ENCODE assay signal across 8 cellular contexts in genomic region chrX:149830192-149830873, GRCh38. TPM values are rescaled to one million over a fixed set of nuclear protein-coding genes. Genes with fewer than 3 reads are reported as not detected.
DNase-seq lines count a peak whose midpoint lies in the region; ATAC-seq and TF ChIP-seq lines count a peak whose summit lies in the region.

No MANE protein-coding gene starts in this region.

- no peaks in the 10 kb centered on the region for H4K20me1 ChIP-seq in mammary epithelial cell (ENCODE audit: insufficient read depth, low read length)

- H3K36me3 ChIP-seq in mammary epithelial cell (ENCODE audit: insufficient read depth, low read length) (no peaks in the 10 kb centered on the region), muscle layer of colon (ENCODE audit: insufficient read depth, low read length) (no peaks in the 10 kb centered on the region), WERI-Rb-1 (no peaks in the 10 kb centered on the region)

- H3K9ac ChIP-seq in mammary epithelial cell (ENCODE audit: insufficient read depth, low read length) (peak overlapping the region; percentile 75), muscle layer of colon (ENCODE audit: low read length) (no peak overlapping the region)

- no peak for TF ChIP-seq CTCF in mammary epithelial cell (conservative IDR thresholded peaks at IDR 0.05 in 1 of 2, IDR thresholded peaks at IDR 0.05 in 1 of 2; ENCODE audit: extremely low read depth in 1 of 2, insufficient read depth in 1 of 2, low read depth in 1 of 2, low read length in 2 of 2)
- no peak for TF ChIP-seq CTCF in WERI-Rb-1 (IDR thresholded peaks at IDR 0.05; ENCODE audit: low read depth, low read length)

- dilution Hi-C loops in mammary epithelial cell (cut with HindIII; ENCODE audit: low sequenced_read_pairs): no loop called here

- H3K27ac ChIP-seq in mammary epithelial cell (ENCODE audit: insufficient read depth, low read depth, low read length) (peak overlapping the region; percentile 78), muscle layer of colon (ENCODE audit: low read depth, low read length) (no peak overlapping the region), WERI-Rb-1 (no peak overlapping the region)

- H3K9me3 ChIP-seq in mammary epithelial cell (replicated peaks; ENCODE audit: insufficient read depth, low read length) (no peaks in the 10 kb centered on the region), muscle layer of colon (ENCODE audit: low read length) (no peaks in the 10 kb centered on the region), WERI-Rb-1 (ENCODE audit: severe bottlenecking) (no peaks in the 10 kb centered on the region)

- ATAC-seq in GM19351 (IDR thresholded peaks at IDR 0.05; ENCODE audit: unreplicated experiment) (peak; percentile 53), HG03039 (IDR thresholded peaks at IDR 0.05; ENCODE audit: unreplicated experiment) (no peak)

- 11% methylated on average over 13 of the region's 18 CpGs for WGBS in mammary epithelial cell (ENCODE audit: low coverage, missing lambda C conversion rate)

- H3K27me3 ChIP-seq in mammary epithelial cell (ENCODE audit: insufficient read depth, low read length): no peaks in the 10 kb centered on the region
- peaks cover 0 to 8% of the 10 kb centered on the region in 2 donors for H3K27me3 ChIP-seq in muscle layer of colon (ENCODE audit: control insufficient read depth in 1 of 2, insufficient read depth in 2 of 2, low read length in 2 of 2)
- H3K27me3 ChIP-seq in WERI-Rb-1 (ENCODE audit: insufficient read depth, low read depth, severe bottlenecking): peaks cover 7% of the 10 kb centered on the region

- intact Hi-C loops in mammary epithelial cell (cut with micrococcal nuclease): no loop called here

- H2AFZ ChIP-seq in mammary epithelial cell (ENCODE audit: low read depth, low read length): peak overlapping the region; percentile 35

- H3K4me1 ChIP-seq in mammary epithelial cell (ENCODE audit: insufficient read depth, low read length): peaks cover 10% of the 10 kb centered on the region
- H3K4me1 ChIP-seq in muscle layer of colon (ENCODE audit: insufficient read depth, low read length): no peaks in the 10 kb centered on the region

- CTCF ChIA-PET in mammary epithelial cell (lab: Charles Lee; ENCODE audit: low non-redundant PET): interaction anchor here (0.8 kb wide), 1 partner anchor 108 kb away, joined by 10 read pairs; the partner anchor contains the start of gene EOLA2

- peak; percentile 40 for DNase-seq in ACHN
- DNase-seq in M059J (ENCODE audit: low read depth): peak; percentile 63
- DNase-seq in mammary epithelial cell: peak; percentile 42
- DNase-seq in NCI-H2081 (lab: John Stamatoyannopoulos, UW): no peak
- no peak for DNase-seq in WERI-Rb-1

- H3K4me3 ChIP-seq in mammary epithelial cell (replicated peaks in 1 of 3; ENCODE audit: insufficient read depth in 1 of 3, low read depth in 2 of 3, low read length in 3 of 3) (peak overlapping the region; percentile 14 to 34 (median 30)), muscle layer of colon (ENCODE audit: low read depth in 1 of 2, low read length in 2 of 2) (peak overlapping the region; percentile 20 to 42), WERI-Rb-1 (ENCODE audit: low read depth, low read length) (no peak overlapping the region)

- in situ Hi-C loops in ACHN (cut with HindIII; ENCODE audit: low pct_ligation_motif_present, low pct_unique_long_range_greater_than_20kb, low sequenced_read_pairs) (no loop called here), mammary epithelial cell (cut with MboI; ENCODE audit: low sequenced_read_pairs in 2 of 2) (no loop called here)

- H3K4me2 ChIP-seq in mammary epithelial cell (ENCODE audit: insufficient read depth, low read depth, low read length): peak overlapping the region; percentile 75

- H3K79me2 ChIP-seq in mammary epithelial cell (ENCODE audit: insufficient read depth, low read length): no peaks in the 10 kb centered on the region

- BruUV-seq in mammary epithelial cell (replicated peaks; lab: Mats Ljungman, UMichigan): no TSS peak

RNA-seq across cellular contexts. Expression of gene MAGEA9, which starts 48.6 kb away (rescaled TPM):
- not detected in 2 replicates for total RNA-seq in M059J (2014; rRNA removed; shearing (Covaris generic))
- total RNA-seq in mammary epithelial cell: not detected
- not detected for polyA plus RNA-seq in mammary epithelial cell
- not detected for polyA minus RNA-seq in mammary epithelial cell

RNA-seq across cellular contexts. Expression of gene MAGEA8, which starts 50.6 kb away (rescaled TPM):
- not detected in 2 replicates for total RNA-seq in M059J (2014; rRNA removed; shearing (Covaris generic))
- not detected for total RNA-seq in mammary epithelial cell
- polyA plus RNA-seq in mammary epithelial cell: not detected
- polyA minus RNA-seq in mammary epithelial cell: not detected

RNA-seq across cellular contexts. Expression of gene HSFX1, which starts 56.5 kb away (rescaled TPM):
- total RNA-seq in M059J (2014; rRNA removed; shearing (Covaris generic)): 0.42 and 0.59 TPM in 2 replicates
- total RNA-seq in mammary epithelial cell: 1 to 10 TPM in 1 of 2 donors, under 1 TPM in 1; 0.94 to 1.0 TPM
- 0.23 TPM for polyA plus RNA-seq in mammary epithelial cell
- polyA minus RNA-seq in mammary epithelial cell: not detected

Comparison
In these comparisons a context has a peak if more than half of its experiments do, and no peak if none do; other contexts are left out.
1. DNase-seq: peak in ACHN (single experiment), M059J (single experiment) and mammary epithelial cell (single experiment); none in NCI-H2081 (0 of 2) and WERI-Rb-1 (single experiment).